ENCODE assay signal across 1 cellular context in the genomic region with DNA sequence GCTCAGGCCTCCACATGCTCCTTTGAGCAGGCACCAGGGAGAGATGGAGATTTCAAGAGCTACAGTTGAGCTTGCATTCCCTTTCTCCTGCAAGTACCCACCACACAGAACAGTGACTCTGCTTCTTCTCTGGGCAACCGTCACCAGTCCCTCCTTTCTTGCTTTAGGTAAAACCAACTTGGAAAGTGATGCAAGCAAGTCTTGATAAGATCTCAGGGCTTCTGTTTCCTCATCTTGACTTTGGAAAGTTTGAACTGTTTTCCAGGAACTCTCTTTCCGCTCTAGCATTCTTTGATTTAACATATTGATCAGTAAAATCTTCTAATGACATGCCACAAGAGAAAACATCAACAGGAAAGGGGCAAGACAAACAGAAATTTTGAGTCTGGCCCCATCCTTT.
TF ChIP-seq lines count a peak whose summit lies in the region.

No MANE protein-coding gene starts in this region.

TF ChIP-seq in IMR-90, 13 proteins besides CTCF, POLR2A, EP300 and RAD21:
- TF ChIP-seq MXI1 (IDR thresholded peaks at IDR 0.05; ENCODE audit: borderline replicate concordance, low read depth, low read length) (no peak), NFE2L2 (IDR thresholded peaks at IDR 0.05; ENCODE audit: low read depth, low read length) (no peak), BHLHE40 (IDR thresholded peaks at IDR 0.05; ENCODE audit: low read depth, low read length) (no peak), RFX5 (IDR thresholded peaks at IDR 0.05; ENCODE audit: low read depth, low read length) (no peak), SMC3 (IDR thresholded peaks at IDR 0.05; ENCODE audit: low read depth, low read length) (no peak), MAZ (IDR thresholded peaks at IDR 0.05; ENCODE audit: borderline replicate concordance, low read depth, low read length) (no peak)
- TF ChIP-seq, protein P1, sequence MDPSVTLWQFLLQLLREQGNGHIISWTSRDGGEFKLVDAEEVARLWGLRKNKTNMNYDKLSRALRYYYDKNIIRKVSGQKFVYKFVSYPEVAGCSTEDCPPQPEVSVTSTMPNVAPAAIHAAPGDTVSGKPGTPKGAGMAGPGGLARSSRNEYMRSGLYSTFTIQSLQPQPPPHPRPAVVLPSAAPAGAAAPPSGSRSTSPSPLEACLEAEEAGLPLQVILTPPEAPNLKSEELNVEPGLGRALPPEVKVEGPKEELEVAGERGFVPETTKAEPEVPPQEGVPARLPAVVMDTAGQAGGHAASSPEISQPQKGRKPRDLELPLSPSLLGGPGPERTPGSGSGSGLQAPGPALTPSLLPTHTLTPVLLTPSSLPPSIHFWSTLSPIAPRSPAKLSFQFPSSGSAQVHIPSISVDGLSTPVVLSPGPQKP (IDR thresholded peaks at IDR 0.05; ENCODE audit: borderline replicate concordance, low read depth, low read length) = no peak
